16 cellular contexts compared by ENCODE assay signal in the genomic region with DNA sequence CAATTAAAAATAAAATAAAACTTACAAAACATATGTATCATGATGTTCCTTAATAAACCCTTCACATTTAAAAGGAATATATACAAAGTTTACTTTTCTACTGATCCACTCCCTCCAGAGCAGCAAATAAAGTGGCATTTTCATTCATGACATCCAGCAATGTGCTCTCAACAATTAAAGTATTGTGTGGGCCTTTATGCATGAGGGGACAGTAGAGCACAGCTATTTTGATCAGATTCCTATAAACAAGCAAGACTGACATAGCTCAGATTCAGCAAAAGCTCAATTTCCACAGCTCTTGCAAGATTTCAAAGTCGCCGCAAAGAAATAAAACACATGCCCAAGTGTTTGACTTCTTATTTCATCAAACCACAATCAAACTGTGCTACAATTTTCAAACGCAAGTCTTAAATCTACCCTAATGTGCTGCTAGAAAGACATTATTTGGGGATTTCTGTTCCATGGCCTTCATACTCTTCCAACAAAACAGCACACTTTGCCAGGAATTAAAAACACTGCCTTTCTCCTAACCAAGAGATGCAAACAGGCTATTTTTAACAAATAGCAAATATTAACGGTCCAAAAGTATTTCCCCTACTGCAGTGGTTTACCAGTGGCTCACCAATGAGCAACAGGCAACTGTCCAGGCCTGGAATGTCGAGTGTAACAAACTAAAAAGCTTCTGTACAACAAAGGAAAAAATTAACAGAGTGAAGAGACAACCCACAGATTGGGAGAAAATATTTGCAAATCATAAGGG. TPM values are rescaled to one million over a fixed set of nuclear protein-coding genes. Genes with fewer than 3 reads are reported as not detected.
DNase-seq lines count a peak whose midpoint lies in the region; ATAC-seq and TF ChIP-seq lines count a peak whose summit lies in the region.
"Had no signal": no experiment of that assay in that cellular context is flagged by ENCODE, and none has a peak within 500 bp of the region (broad histone marks: within the 10 kb centered on the region; RNA-seq: fewer than 3 reads in every experiment).

No MANE protein-coding gene starts in this region.

- CTCF ChIA-PET in CD4-positive, alpha-beta T cell (lab: Charles Lee), result no interaction called here
- CTCF ChIA-PET in activated CD8-positive, alpha-beta T cell treated with anti-CD3 and anti-CD28 coated beads, Interleukin-2, amount 10 ng/mL, durations not matched to agents 7 days and 5 days (lab: Charles Lee), result no interaction called here

- H3K27ac ChIP-seq in GM23248, result peak overlapping the region; percentile 3; the same call in 1 of the 2 replicates
- no peak overlapping the region for H3K27ac ChIP-seq in smooth muscle cell (ENCODE audit: low read depth)
- H3K27ac ChIP-seq in CD4-positive, alpha-beta T cell (ENCODE audit: low read depth, low read length), result no peak overlapping the region
- peak overlapping the region in 27 of 59 donors; percentile 6 to 88 (median 46) for H3K27ac ChIP-seq in dorsolateral prefrontal cortex
- H3K27ac ChIP-seq: ascending aorta, BLaER1 had no signal

- H3K36me3 Mint-ChIP-seq in CD4-positive, alpha-beta T cell (ENCODE audit: low read depth), result peaks cover 2% of the 10 kb centered on the region
- H3K36me3 Mint-ChIP-seq in activated CD8-positive, alpha-beta T cell treated with anti-CD3 and anti-CD28 coated beads, Interleukin-2, amount 10 ng/mL, durations not matched to agents 7 days and 5 days (ENCODE audit: low read depth), result no peaks in the 10 kb centered on the region
- H3K36me3 Mint-ChIP-seq: natural killer cell treated with Interleukin-12 subunit alpha and Interleukin-12 subunit beta and Interleukin-15 and Interleukin-18, amount 100 ng/mL, for 72 hours had no signal

- in situ Hi-C loops in GM23248 (cut with MboI), result no loop called here
- in situ Hi-C loops in astrocyte of the spinal cord (cut with HindIII; ENCODE audit: low sequenced_read_pairs), result no loop called here

- intact Hi-C loops in CD4-positive, alpha-beta T cell (cut with DNase I, micrococcal nuclease), result no loop called here
- intact Hi-C loops in dorsolateral prefrontal cortex (cut with DNase I), result no loop called here

- H3K79me2 ChIP-seq in GM23248 (ENCODE audit: insufficient read depth) (no peaks in the 10 kb centered on the region), smooth muscle cell (ENCODE audit: low read depth) (no peaks in the 10 kb centered on the region)

- H4K20me1 ChIP-seq in GM23248 (ENCODE audit: insufficient read depth), result no peaks in the 10 kb centered on the region
- H4K20me1 ChIP-seq in smooth muscle cell (ENCODE audit: low read depth), result no peaks in the 10 kb centered on the region
- H4K20me1 ChIP-seq: BLaER1 had no signal

- H2AFZ ChIP-seq in GM23248, result peak overlapping the region; percentile 73
- H2AFZ ChIP-seq in smooth muscle cell (ENCODE audit: low read depth), result peak overlapping the region; percentile 63

- POLR2A ChIA-PET in CD4-positive, alpha-beta T cell (lab: Charles Lee), result no interaction called here
- POLR2A ChIA-PET in activated CD8-positive, alpha-beta T cell treated with anti-CD3 and anti-CD28 coated beads, Interleukin-2, amount 10 ng/mL, durations not matched to agents 7 days and 5 days (lab: Charles Lee), result no interaction called here

- H3K36me3 ChIP-seq in GM23248 (ENCODE audit: low read depth), result no peaks in the 10 kb centered on the region
- no peaks in the 10 kb centered on the region for H3K36me3 ChIP-seq in smooth muscle cell (ENCODE audit: low read depth)
- H3K36me3 ChIP-seq: ascending aorta, BLaER1, esophagus squamous epithelium had no signal

- H3K4me3 ChIP-seq in GM23248 (no peak overlapping the region), astrocyte of the spinal cord (ENCODE audit: low read depth, low read length) (no peak overlapping the region), smooth muscle cell (no peak overlapping the region), dorsolateral prefrontal cortex (no peak overlapping the region)
- H3K4me3 ChIP-seq: ascending aorta, BLaER1, esophagus squamous epithelium had no signal

- H3K9me3 ChIP-seq in GM23248 (ENCODE audit: low read depth), result no peaks in the 10 kb centered on the region
- no peaks in the 10 kb centered on the region for H3K9me3 ChIP-seq in smooth muscle cell (replicated peaks; ENCODE audit: low read depth)
- no peaks in the 10 kb centered on the region for H3K9me3 ChIP-seq in CD4-positive, alpha-beta T cell (ENCODE audit: control insufficient read depth, low read length)
- H3K9me3 ChIP-seq: ascending aorta, esophagus squamous epithelium had no signal

- no peak overlapping the region for H3K9ac ChIP-seq in GM23248
- no peak overlapping the region for H3K9ac ChIP-seq in smooth muscle cell (ENCODE audit: low read depth)
- H3K9ac ChIP-seq: BLaER1 had no signal

- no peaks in the 10 kb centered on the region for H3K9me2 ChIP-seq in GM23248 (ENCODE audit: insufficient read depth)

- no peak overlapping the region for H3K4me3 Mint-ChIP-seq in CD4-positive, alpha-beta T cell
- no peak overlapping the region for H3K4me3 Mint-ChIP-seq in activated CD8-positive, alpha-beta T cell treated with anti-CD3 and anti-CD28 coated beads, Interleukin-2, amount 10 ng/mL, durations not matched to agents 7 days and 5 days
- H3K4me3 Mint-ChIP-seq: natural killer cell treated with Interleukin-12 subunit alpha and Interleukin-12 subunit beta and Interleukin-15 and Interleukin-18, amount 100 ng/mL, for 72 hours had no signal

- ATAC-seq in CD4-positive, alpha-beta T cell (ENCODE audit: poor library complexity), result no peak
- no peak for ATAC-seq in activated CD8-positive, alpha-beta T cell treated with anti-CD3 and anti-CD28 coated beads, Interleukin-2, amount 10 ng/mL, durations not matched to agents 7 days and 5 days
- ATAC-seq: natural killer cell treated with Interleukin-12 subunit alpha and Interleukin-12 subunit beta and Interleukin-15 and Interleukin-18, amount 100 ng/mL, for 72 hours had no signal

- H3K4me1 Mint-ChIP-seq in CD4-positive, alpha-beta T cell (ENCODE audit: low read depth), result peaks cover 13% of the 10 kb centered on the region
- H3K4me1 Mint-ChIP-seq in activated CD8-positive, alpha-beta T cell treated with anti-CD3 and anti-CD28 coated beads, Interleukin-2, amount 10 ng/mL, durations not matched to agents 7 days and 5 days (ENCODE audit: low read depth), result no peaks in the 10 kb centered on the region

- H3K27me3 ChIP-seq in GM23248 (replicated peaks; ENCODE audit: insufficient read depth) (no peaks in the 10 kb centered on the region), smooth muscle cell (ENCODE audit: low read depth) (no peaks in the 10 kb centered on the region), dorsolateral prefrontal cortex (no peaks in the 10 kb centered on the region)
- H3K27me3 ChIP-seq in CD4-positive, alpha-beta T cell (ENCODE audit: control insufficient read depth, insufficient read depth, low read length), result no peaks in the 10 kb centered on the region
- H3K27me3 ChIP-seq: ascending aorta, BLaER1, esophagus squamous epithelium had no signal

- H3K27me3 Mint-ChIP-seq in CD4-positive, alpha-beta T cell, result no peaks in the 10 kb centered on the region
- H3K27me3 Mint-ChIP-seq in activated CD8-positive, alpha-beta T cell treated with anti-CD3 and anti-CD28 coated beads, Interleukin-2, amount 10 ng/mL, durations not matched to agents 7 days and 5 days (ENCODE audit: low read depth), result no peaks in the 10 kb centered on the region
- H3K27me3 Mint-ChIP-seq: natural killer cell treated with Interleukin-12 subunit alpha and Interleukin-12 subunit beta and Interleukin-15 and Interleukin-18, amount 100 ng/mL, for 72 hours had no signal

- peaks cover 7% of the 10 kb centered on the region for H3F3A ChIP-seq in GM23248 (ENCODE audit: insufficient read depth)
- no peaks in the 10 kb centered on the region for H3F3A ChIP-seq in smooth muscle cell (ENCODE audit: low read depth)

- DNase-seq in GM23248 (peak; percentile 44), astrocyte of the spinal cord (ENCODE audit: low read depth, low spot score) (peak; percentile 27), iris pigment epithelial cell (ENCODE audit: low read depth) (peak; percentile 46), smooth muscle cell (lab: John Stamatoyannopoulos, UW; ENCODE audit: unreplicated experiment) (no peak), dorsolateral prefrontal cortex (no peak)
- no peak for DNase-seq in CD4-positive, alpha-beta T cell
- DNase-seq in stimulated activated CD4-positive, alpha-beta T cell treated with anti-CD3 and anti-CD28 coated beads, Interleukin-12 subunit alpha, Interleukin-12 subunit beta, amount 100 ng/mL, for 4 hours, result no peak
- DNase-seq in activated CD8-positive, alpha-beta T cell treated with anti-CD3 and anti-CD28 coated beads, Interleukin-2, amount 10 ng/mL, durations not matched to agents 7 days and 5 days, result no peak
- DNase-seq: DMS79 treated with DMSO at 0.1 percent for 48 hours, esophagus squamous epithelium, MV-4-11, NCI-H2107, NCI-H69 had no signal

- WGBS in GM23248 (ENCODE audit: low coverage in 1 of 2, low lambda C conversion rate in 2 of 2, missing lambda C conversion rate in 2 of 2), 2 experiments, result 37 to 38% methylated on average over 5 of the region's 5 CpGs
- WGBS in smooth muscle cell (ENCODE audit: low lambda C conversion rate), result 84% methylated on average over 5 of the region's 5 CpGs

- peaks cover 8% of the 10 kb centered on the region; the same call in 1 of the 2 replicates for H3K4me1 ChIP-seq in GM23248 (ENCODE audit: insufficient read depth)
- no peaks in the 10 kb centered on the region for H3K4me1 ChIP-seq in smooth muscle cell (ENCODE audit: low read depth)
- H3K4me1 ChIP-seq: BLaER1, esophagus squamous epithelium had no signal

- TF ChIP-seq CTCF in astrocyte of the spinal cord (IDR thresholded peaks at IDR 0.05; ENCODE audit: low read depth, low read length), result no peak
- TF ChIP-seq CTCF in smooth muscle cell (IDR thresholded peaks at IDR 0.05; ENCODE audit: borderline replicate concordance, insufficient read depth, poor library complexity, severe bottlenecking), result no peak
- TF ChIP-seq CTCF in CD4-positive, alpha-beta T cell (IDR thresholded peaks at IDR 0.05), result no peak
- no peak for TF ChIP-seq CTCF in dorsolateral prefrontal cortex (IDR thresholded peaks at IDR 0.05 in 54 of 56, conservative IDR thresholded peaks at IDR 0.05 in 2 of 56; ENCODE audit: low read depth in 1 of 56, partially characterized antibody in 56 of 56)

- no peaks in the 10 kb centered on the region for H3K9me3 Mint-ChIP-seq in CD4-positive, alpha-beta T cell
- H3K9me3 Mint-ChIP-seq in activated CD8-positive, alpha-beta T cell treated with anti-CD3 and anti-CD28 coated beads, Interleukin-2, amount 10 ng/mL, durations not matched to agents 7 days and 5 days (ENCODE audit: insufficient read depth), result no peaks in the 10 kb centered on the region
- H3K9me3 Mint-ChIP-seq: natural killer cell treated with Interleukin-12 subunit alpha and Interleukin-12 subunit beta and Interleukin-15 and Interleukin-18, amount 100 ng/mL, for 72 hours had no signal

- H3K4me2 ChIP-seq in GM23248 (ENCODE audit: unreplicated experiment) (peak overlapping the region; percentile 23), smooth muscle cell (no peak overlapping the region)
- H3K4me2 ChIP-seq: BLaER1 had no signal

- no peak overlapping the region for H3K27ac Mint-ChIP-seq in CD4-positive, alpha-beta T cell
- H3K27ac Mint-ChIP-seq in activated CD8-positive, alpha-beta T cell treated with anti-CD3 and anti-CD28 coated beads, Interleukin-2, amount 10 ng/mL, durations not matched to agents 7 days and 5 days, result no peak overlapping the region
- H3K27ac Mint-ChIP-seq: natural killer cell treated with Interleukin-12 subunit alpha and Interleukin-12 subunit beta and Interleukin-15 and Interleukin-18, amount 100 ng/mL, for 72 hours had no signal

RNA-seq across cellular contexts. Expression of a gene that starts 52.3 kb away (rescaled TPM):
- 4.0 and 7.0 TPM in 2 replicates for total RNA-seq in GM23248 (2014; rRNA removed; shearing (Covaris generic))
- polyA plus RNA-seq in GM23248 (2016; fragmentation: Nextera tagmentation; extraction: Ambion mirVana) (1.7 and 1.8 TPM in 2 replicates), smooth muscle cell (0.09 and 0.73 TPM in 2 replicates)
- total RNA-seq in smooth muscle cell (2.5 and 2.6 TPM in 2 replicates), dorsolateral prefrontal cortex (10 to 100 TPM in 1 of 120 experiments, 1 to 10 TPM in 84, under 1 TPM in 35; 0.27 to 10.5 (median 1.4) TPM)
- total RNA-seq in CD4-positive, alpha-beta T cell, result 10 to 100 TPM; 17.2 to 18.5 TPM
- 10 to 100 TPM; 14.2 to 15.5 TPM for total RNA-seq in activated CD8-positive, alpha-beta T cell treated with anti-CD3 and anti-CD28 coated beads, Interleukin-2, amount 10 ng/mL, durations not matched to agents 7 days and 5 days

Comparison
In these comparisons a context has a peak if more than half of its experiments do, and no peak if none do; other contexts are left out.
1. DNase-seq: peak in GM23248 (single experiment), astrocyte of the spinal cord (single experiment) and iris pigment epithelial cell (single experiment); none in smooth muscle cell (single experiment), CD4-positive, alpha-beta T cell (0 of 10), stimulated activated CD4-positive, alpha-beta T cell treated with anti-CD3 and anti-CD28 coated beads, Interleukin-12 subunit alpha, Interleukin-12 subunit beta, amount 100 ng/mL, for 4 hours (single experiment), activated CD8-positive, alpha-beta T cell treated with anti-CD3 and anti-CD28 coated beads, Interleukin-2, amount 10 ng/mL, durations not matched to agents 7 days and 5 days (single experiment) and dorsolateral prefrontal cortex (0 of 10).